17 cellular contexts compared by ENCODE assay signal in the genomic region with DNA sequence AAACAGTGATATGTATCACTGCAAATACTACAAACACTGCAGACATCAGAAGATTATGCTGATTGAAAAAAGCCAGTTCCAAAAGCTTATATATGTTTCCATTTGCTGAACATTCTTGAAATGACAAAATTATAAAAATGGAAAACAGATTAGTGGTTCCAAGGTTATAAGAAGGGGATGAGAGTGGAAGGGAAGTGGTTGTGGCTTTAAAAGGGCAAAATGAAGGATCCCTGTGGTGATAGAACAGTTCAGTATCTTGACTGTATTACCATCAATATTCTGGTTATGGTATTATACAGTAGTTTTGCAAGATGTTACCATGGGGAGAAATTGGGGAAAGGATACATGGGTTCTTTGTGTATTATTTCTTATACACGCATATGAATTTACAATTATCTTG.
DNase-seq lines count a peak whose midpoint lies in the region; ATAC-seq lines count a peak whose summit lies in the region.
"Had no signal": no experiment of that assay in that cellular context is flagged by ENCODE, and none has a peak within 500 bp of the region (broad histone marks: within the 10 kb centered on the region; RNA-seq: fewer than 3 reads in every experiment).

No MANE protein-coding gene starts in this region.

- DNase-seq in activated naive CD4-positive, alpha-beta T cell treated with anti-CD3 and anti-CD28 coated beads, Interleukin-2, amount 50 U/mL, for 72 hours (ENCODE audit: low spot score in 2 of 2) = no peak
- no peak for DNase-seq in activated naive CD4-positive, alpha-beta T cell treated with Interleukin-2 at 50 U/mL for 16 hours
- DNase-seq in Jurkat, Clone E6-1 (ENCODE audit: low read depth, low spot score) = peak; percentile 60
- no peak for DNase-seq in D341Med (ENCODE audit: low spot score)
- DNase-seq: C1 segment of cervical spinal cord; Calu3; CD4-positive, alpha-beta memory T cell; COR-L47; DMS153; EL; GDM1; GM23248; H7; HCEC 1CT had no signal

- ATAC-seq in activated naive CD4-positive, alpha-beta T cell treated with anti-CD3 and anti-CD28 coated beads, Interleukin-2, amount 50 U/mL, for 72 hours = peak; percentile 39 to 79
- ATAC-seq in activated T-helper 17 cell treated with anti-CD3 and anti-CD28 coated beads, Interleukin-2, amount 50 U/mL, for 72 hours (replicated peaks) = peak; percentile 26
- no peak for ATAC-seq in HG02970 (IDR thresholded peaks at IDR 0.05; ENCODE audit: low FRiP score, unreplicated experiment)
- ATAC-seq: GM12878 had no signal

- H3K27ac Mint-ChIP-seq in activated naive CD4-positive, alpha-beta T cell treated with anti-CD3 and anti-CD28 coated beads, Interleukin-2, amount 50 U/mL, for 72 hours = peak overlapping the region in 1 of 2 donors; percentile 32
- H3K27ac Mint-ChIP-seq in activated T-helper 17 cell treated with anti-CD3 and anti-CD28 coated beads, Interleukin-2, amount 50 U/mL, for 72 hours = no peak overlapping the region

- H3K4me3 ChIP-seq in Jurkat, Clone E6-1 (ENCODE audit: low read length) = no peak overlapping the region
- H3K4me3 ChIP-seq: GM12878, GM23248 had no signal

- peaks cover 0 to 12% of the 10 kb centered on the region in 2 donors for H3K36me3 Mint-ChIP-seq in activated naive CD4-positive, alpha-beta T cell treated with anti-CD3 and anti-CD28 coated beads, Interleukin-2, amount 50 U/mL, for 72 hours
- H3K36me3 Mint-ChIP-seq in activated T-helper 17 cell treated with anti-CD3 and anti-CD28 coated beads, Interleukin-2, amount 50 U/mL, for 72 hours (ENCODE audit: low read depth) = peaks cover 36% of the 10 kb centered on the region

- no peaks in the 10 kb centered on the region for H3K9me3 Mint-ChIP-seq in activated naive CD4-positive, alpha-beta T cell treated with anti-CD3 and anti-CD28 coated beads, Interleukin-2, amount 50 U/mL, for 72 hours
- H3K9me3 Mint-ChIP-seq in activated T-helper 17 cell treated with anti-CD3 and anti-CD28 coated beads, Interleukin-2, amount 50 U/mL, for 72 hours = no peaks in the 10 kb centered on the region
- H3K9me3 Mint-ChIP-seq: CD4-positive, alpha-beta memory T cell had no signal

- H3K4me1 Mint-ChIP-seq in activated T-helper 17 cell treated with anti-CD3 and anti-CD28 coated beads, Interleukin-2, amount 50 U/mL, for 72 hours = no peaks in the 10 kb centered on the region

- no peak overlapping the region for H3K4me3 Mint-ChIP-seq in activated T-helper 17 cell treated with anti-CD3 and anti-CD28 coated beads, Interleukin-2, amount 50 U/mL, for 72 hours
- H3K4me3 Mint-ChIP-seq: CD4-positive, alpha-beta memory T cell had no signal

- H3K27me3 Mint-ChIP-seq in activated T-helper 17 cell treated with anti-CD3 and anti-CD28 coated beads, Interleukin-2, amount 50 U/mL, for 72 hours = no peaks in the 10 kb centered on the region
- H3K27me3 Mint-ChIP-seq: CD4-positive, alpha-beta memory T cell had no signal
